In the genomic region with DNA sequence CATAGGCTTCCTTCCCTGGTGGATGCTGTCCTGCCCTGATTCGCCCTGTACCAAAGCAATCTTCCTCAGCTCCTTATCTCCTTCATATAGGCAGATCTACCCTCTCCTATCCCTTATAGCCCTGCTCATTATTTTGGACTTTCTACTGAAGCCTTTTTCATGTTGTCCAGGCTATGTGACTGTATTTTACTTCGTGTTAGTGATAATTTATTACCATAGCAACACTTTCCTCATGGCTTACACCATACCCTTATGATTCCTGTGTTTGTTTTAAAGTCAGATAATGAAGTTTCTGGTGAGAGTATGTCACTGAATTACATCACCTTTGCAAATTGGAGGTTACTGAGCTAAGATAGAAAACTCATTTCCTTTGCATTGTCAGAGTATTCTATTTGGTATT, we compare ENCODE assay signal across 19 cellular contexts.
A peak's percentile ranks its signal among the peaks of the same experiment; 100 is the strongest.
DNase-seq lines count a peak whose midpoint lies in the region; ATAC-seq, FAIRE-seq and TF ChIP-seq lines count a peak whose summit lies in the region.
"Had no signal": no experiment of that assay in that cellular context is flagged by ENCODE, and none has a peak within 500 bp of the region (broad histone marks: within the 10 kb centered on the region; RNA-seq: fewer than 3 reads in every experiment).

No MANE protein-coding gene starts in this region.

- H3K4me2 ChIP-seq in GM23248 (ENCODE audit: unreplicated experiment) (peak overlapping the region; percentile 15), PC-3 (ENCODE audit: low read length) (no peak overlapping the region)
- H3K4me2 ChIP-seq: BLaER1, hepatocyte had no signal

- no TSS peak for BruUV-seq in PC-3 (replicated peaks; lab: Mats Ljungman, UMichigan)

- H2AFZ ChIP-seq in GM23248 = 0 out of 2 replicates have a peak overlapping the region, but pooled peaks have one; percentile 5
- 0 out of 2 replicates have a peak overlapping the region, but pooled peaks have one; percentile 15 for H2AFZ ChIP-seq in PC-3 (ENCODE audit: low read length)
- H2AFZ ChIP-seq: hepatocyte had no signal

- H4K20me1 ChIP-seq in GM23248 (ENCODE audit: insufficient read depth) (no peaks in the 10 kb centered on the region), PC-3 (ENCODE audit: low read length) (no peaks in the 10 kb centered on the region)
- H4K20me1 ChIP-seq: BLaER1 had no signal

- CTCF ChIA-PET in PC-3 (lab: Charles Lee) = no interaction called here

- H3K36me3 ChIP-seq in GM23248 (ENCODE audit: low read depth) (no peaks in the 10 kb centered on the region), PC-3 (ENCODE audit: low read depth, low read length) (no peaks in the 10 kb centered on the region)
- H3K36me3 ChIP-seq: BLaER1, colonic mucosa, esophagus squamous epithelium, HAP-1, pancreas, tibial nerve had no signal

- POLR2A ChIA-PET in PC-3 (lab: Charles Lee; ENCODE audit: unreplicated experiment) = no interaction called here

- in situ Hi-C loops in GM23248 (cut with MboI) = no loop called here

- whole genome bisulfite sequencing in GM23248 (ENCODE audit: low coverage in 1 of 2, low lambda C conversion rate in 2 of 2, missing lambda C conversion rate in 2 of 2), 2 experiments = 48% methylated on average over 2 of the region's 2 CpGs

- intact Hi-C loops in PC-3 (cut with micrococcal nuclease) (no loop called here), left cardiac atrium (cut with DNase I) (no loop called here)

- TF ChIP-seq CTCF in PC-3 (conservative IDR thresholded peaks at IDR 0.05; ENCODE audit: low read depth, low read length) (no peak), cardiac fibroblast (IDR thresholded peaks at IDR 0.05; ENCODE audit: low read depth, low read length) (no peak)

- H3F3A ChIP-seq in GM23248 (ENCODE audit: insufficient read depth) (peaks cover 34% of the 10 kb centered on the region), PC-3 (ENCODE audit: low read length, unreplicated experiment) (no peaks in the 10 kb centered on the region)

- H3K27ac ChIP-seq in GM23248 = peak overlapping the region; percentile 79
- H3K27ac ChIP-seq in PC-3 (ENCODE audit: low read length) = no peak overlapping the region
- H3K27ac ChIP-seq: BLaER1, colonic mucosa, esophagus squamous epithelium, hepatocyte, pancreas, tibial nerve had no signal

- DNase-seq in GM23248 (peak; percentile 75), PC-3 (no peak), cardiac fibroblast (ENCODE audit: low read depth in 2 of 2) (peak; percentile 46 to 55), HuH-7 (ENCODE audit: low spot score) (no peak), D341Med (ENCODE audit: low spot score) (no peak), left cardiac atrium (no peak)
- DNase-seq: amniotic stem cell, colonic mucosa, DMS 273 treated with DMSO at 0.1 percent for 48 hours, esophagus squamous epithelium, NCI-H1930, NCI-H510A, pancreas had no signal

- H3K4me3 ChIP-seq in GM23248 = no peak overlapping the region
- no peak overlapping the region for H3K4me3 ChIP-seq in PC-3 (ENCODE audit: low read length)
- no peak overlapping the region for H3K4me3 ChIP-seq in cardiac fibroblast (replicated peaks in 1 of 2; ENCODE audit: low read depth in 2 of 2, low read length in 2 of 2)
- H3K4me3 ChIP-seq: BLaER1, colonic mucosa, esophagus squamous epithelium, HAP-1, hepatocyte, pancreas, tibial nerve had no signal

- no peaks in the 10 kb centered on the region for H3K79me2 ChIP-seq in GM23248 (ENCODE audit: insufficient read depth)
- no peaks in the 10 kb centered on the region for H3K79me2 ChIP-seq in PC-3 (ENCODE audit: low read length)
- H3K79me2 ChIP-seq: hepatocyte had no signal

- H3K9ac ChIP-seq in GM23248 = peak overlapping the region; percentile 53; the same call in 1 of the 2 replicates
- no peak overlapping the region for H3K9ac ChIP-seq in PC-3 (ENCODE audit: low read length)
- H3K9ac ChIP-seq: BLaER1 had no signal

- H3K27me3 ChIP-seq in GM23248 (replicated peaks; ENCODE audit: insufficient read depth) (no peaks in the 10 kb centered on the region), PC-3 (ENCODE audit: low read length) (no peaks in the 10 kb centered on the region)
- H3K27me3 ChIP-seq: BLaER1, colonic mucosa, esophagus squamous epithelium, hepatocyte, pancreas, tibial nerve had no signal

- peaks cover 46% of the 10 kb centered on the region for H3K4me1 ChIP-seq in GM23248 (ENCODE audit: insufficient read depth)
- H3K4me1 ChIP-seq in PC-3 (ENCODE audit: insufficient read depth, low read length) = peaks cover 5% of the 10 kb centered on the region; the same call in 1 of the 2 replicates
- H3K4me1 ChIP-seq: BLaER1, colonic mucosa, esophagus squamous epithelium, pancreas, tibial nerve had no signal

- ATAC-seq in PC-3 (no peak; the same call in 1 of the 2 replicates), left cardiac atrium (no peak), HG02678 (IDR thresholded peaks at IDR 0.05; ENCODE audit: unreplicated experiment) (no peak)

- no peaks in the 10 kb centered on the region for H3K9me2 ChIP-seq in GM23248 (ENCODE audit: insufficient read depth)
- H3K9me2 ChIP-seq in PC-3 (replicated peaks; ENCODE audit: low read length) = no peaks in the 10 kb centered on the region

- H3K9me3 ChIP-seq in GM23248 (ENCODE audit: low read depth) (no peaks in the 10 kb centered on the region), PC-3 (ENCODE audit: low read length) (no peaks in the 10 kb centered on the region)
- H3K9me3 ChIP-seq: BLaER1, colonic mucosa, esophagus squamous epithelium, HAP-1, pancreas, tibial nerve had no signal

- FAIRE-seq in islet of Langerhans (lab: Jason Lieb, UNC) = peak; percentile 85
- FAIRE-seq: pancreas had no signal

Comparison
In these comparisons a context has a peak if more than half of its experiments do, and no peak if none do; other contexts are left out.
1. DNase-seq: peak in GM23248 (single experiment) and cardiac fibroblast (2 of 2); none in PC-3 (single experiment), HuH-7 (single experiment), D341Med (single experiment) and left cardiac atrium (single experiment).